Comparison of ENCODE assay signal across 17 cellular contexts in genomic region chr2:147460140-147460539, GRCh38.
DNase-seq lines count a peak whose midpoint lies in the region; ATAC-seq and TF ChIP-seq lines count a peak whose summit lies in the region.
"Had no signal": no experiment of that assay in that cellular context is flagged by ENCODE, and none has a peak within 500 bp of the region (broad histone marks: within the 10 kb centered on the region; RNA-seq: fewer than 3 reads in every experiment).

No MANE protein-coding gene starts in this region.

- no peak overlapping the region for H3K4me2 ChIP-seq in PC-3 (ENCODE audit: low read length)

- BruUV-seq in PC-3 (replicated peaks; lab: Mats Ljungman, UMichigan), result no TSS peak

- no peaks in the 10 kb centered on the region for H3K9me2 ChIP-seq in PC-3 (replicated peaks; ENCODE audit: low read length)

- H3K4me3 ChIP-seq in PC-3 (ENCODE audit: low read length), result no peak overlapping the region
- no peak overlapping the region for H3K4me3 ChIP-seq in effector memory CD4-positive, alpha-beta T cell (ENCODE audit: insufficient read depth, low read depth, low read length, poor library complexity, severe bottlenecking)
- H3K4me3 ChIP-seq: prostate gland had no signal

- H2AFZ ChIP-seq in PC-3 (ENCODE audit: low read length), result no peak overlapping the region

- no peak for TF ChIP-seq CTCF in PC-3 (conservative IDR thresholded peaks at IDR 0.05; ENCODE audit: low read depth, low read length)
- no peak for TF ChIP-seq CTCF in foreskin keratinocyte (conservative IDR thresholded peaks at IDR 0.05)

- H4K20me1 ChIP-seq in PC-3 (ENCODE audit: low read length), result no peaks in the 10 kb centered on the region

- no peaks in the 10 kb centered on the region for H3K79me2 ChIP-seq in PC-3 (ENCODE audit: low read length)

- POLR2A ChIA-PET in PC-3 (lab: Charles Lee; ENCODE audit: unreplicated experiment), result no interaction called here

- no peaks in the 10 kb centered on the region for H3K4me1 ChIP-seq in PC-3 (ENCODE audit: insufficient read depth, low read length)
- H3K4me1 ChIP-seq in foreskin keratinocyte, result no peaks in the 10 kb centered on the region
- no peaks in the 10 kb centered on the region for H3K4me1 ChIP-seq in effector memory CD4-positive, alpha-beta T cell (ENCODE audit: control insufficient read depth, insufficient read depth, low read length, poor library complexity, severe bottlenecking)
- H3K4me1 ChIP-seq: prostate gland had no signal

- DNase-seq in EL, result peak; percentile 11
- peak; percentile 31 for DNase-seq in PC-3
- DNase-seq in foreskin keratinocyte, result peak; percentile 18 to 48
- DNase-seq in sciatic nerve (ENCODE audit: low spot score), result no peak
- no peak for DNase-seq in kidney glomerular epithelial cell (lab: John Stamatoyannopoulos, UW)
- DNase-seq in effector memory CD4-positive, alpha-beta T cell, result no peak
- no peak for DNase-seq in HPDE6-E6E7 (ENCODE audit: extremely low spot score)
- DNase-seq in SK-N-DZ (ENCODE audit: low spot score), result no peak
- DNase-seq: activated CD8-positive, alpha-beta memory T cell treated with anti-CD3 and anti-CD28 coated beads, Interleukin-2, amount 50 U/mL, for 48 hours; activated naive CD4-positive, alpha-beta T cell; cerebellar nuclear complex; DND-41; foreskin melanocyte; Kasumi-1; left cardiac atrium; nephron progenitor cell had no signal

- no peaks in the 10 kb centered on the region for H3K9me3 ChIP-seq in PC-3 (ENCODE audit: low read length)
- H3K9me3 ChIP-seq in effector memory CD4-positive, alpha-beta T cell (ENCODE audit: control insufficient read depth, low read length), result no peaks in the 10 kb centered on the region
- H3K9me3 ChIP-seq: prostate gland had no signal

- CTCF ChIA-PET in PC-3 (lab: Charles Lee), result no interaction called here

- H3K27me3 ChIP-seq in PC-3 (ENCODE audit: low read length) (no peaks in the 10 kb centered on the region), foreskin keratinocyte (no peaks in the 10 kb centered on the region)
- no peaks in the 10 kb centered on the region for H3K27me3 ChIP-seq in effector memory CD4-positive, alpha-beta T cell (replicated peaks; ENCODE audit: control insufficient read depth, insufficient read depth, low read length, poor library complexity, severe bottlenecking)

- intact Hi-C loops in PC-3 (cut with micrococcal nuclease) (no loop called here), sciatic nerve (cut with DNase I) (no loop called here)

- no peaks in the 10 kb centered on the region for H3K36me3 ChIP-seq in PC-3 (ENCODE audit: low read depth, low read length)
- no peaks in the 10 kb centered on the region for H3K36me3 ChIP-seq in effector memory CD4-positive, alpha-beta T cell (ENCODE audit: control insufficient read depth, insufficient read depth, low read length)
- H3K36me3 ChIP-seq: prostate gland had no signal

- H3K9ac ChIP-seq in PC-3 (ENCODE audit: low read length), result no peak overlapping the region

- ATAC-seq in PC-3, result no peak
- ATAC-seq in foreskin keratinocyte, result no peak
- ATAC-seq in sciatic nerve, result peak; percentile 87

- H3K27ac ChIP-seq in PC-3 (ENCODE audit: low read length) (no peak overlapping the region), foreskin keratinocyte (no peak overlapping the region)
- no peak overlapping the region for H3K27ac ChIP-seq in effector memory CD4-positive, alpha-beta T cell (ENCODE audit: insufficient read depth, low read length, poor library complexity, severe bottlenecking)
- H3K27ac ChIP-seq: prostate gland had no signal

- no peaks in the 10 kb centered on the region for H3F3A ChIP-seq in PC-3 (ENCODE audit: low read length, unreplicated experiment)

Comparison
In these comparisons a context has a peak if more than half of its experiments do, and no peak if none do; other contexts are left out.
1. DNase-seq: peak in EL (single experiment), PC-3 (single experiment) and foreskin keratinocyte (2 of 2); none in sciatic nerve (single experiment), kidney glomerular epithelial cell (single experiment), effector memory CD4-positive, alpha-beta T cell (0 of 3), HPDE6-E6E7 (single experiment) and SK-N-DZ (single experiment).